23 cellular contexts compared by ENCODE assay signal in genomic region chr13:91778123-91778522, GRCh38.
"Had no signal": no experiment of that assay in that cellular context is flagged by ENCODE, and none has a peak within 500 bp of the region (broad histone marks: within the 10 kb centered on the region; RNA-seq: fewer than 3 reads in every experiment).

No MANE protein-coding gene starts in this region.

- H3K4me3 ChIP-seq: coronary artery, heart left ventricle, ovary, prostate gland, thyroid gland, upper lobe of right lung had no signal

- H3K9me3 ChIP-seq: heart left ventricle, neutrophil, ovary, prostate gland, thyroid gland, upper lobe of right lung had no signal

- H3K4me1 Mint-ChIP-seq: activated CD4-positive, alpha-beta T cell treated with anti-CD3 and anti-CD28 coated beads, Interleukin-2, amount 10 ng/mL, durations not matched to agents 7 days and 5 days; activated CD8-positive, alpha-beta memory T cell treated with anti-CD3 and anti-CD28 coated beads, Interleukin-2, amount 10 ng/mL, durations not matched to agents 7 days and 5 days; activated naive CD4-positive, alpha-beta T cell treated with anti-CD3 and anti-CD28 coated beads, Interleukin-2, amount 10 ng/mL, durations not matched to agents 7 days and 5 days; natural killer cell had no signal

- H3K27me3 Mint-ChIP-seq: activated CD4-positive, alpha-beta T cell treated with anti-CD3 and anti-CD28 coated beads, Interleukin-2, amount 10 ng/mL, durations not matched to agents 7 days and 5 days; activated CD8-positive, alpha-beta memory T cell treated with anti-CD3 and anti-CD28 coated beads, Interleukin-2, amount 10 ng/mL, durations not matched to agents 7 days and 5 days; activated CD8-positive, alpha-beta T cell treated with anti-CD3 and anti-CD28 coated beads for 36 hours; activated naive CD4-positive, alpha-beta T cell treated with anti-CD3 and anti-CD28 coated beads, Interleukin-2, amount 10 ng/mL, durations not matched to agents 7 days and 5 days had no signal

- H3K9me3 Mint-ChIP-seq: activated CD4-positive, alpha-beta T cell treated with anti-CD3 and anti-CD28 coated beads, Interleukin-2, amount 10 ng/mL, durations not matched to agents 7 days and 5 days; activated CD8-positive, alpha-beta T cell treated with anti-CD3 and anti-CD28 coated beads for 36 hours; activated naive CD4-positive, alpha-beta T cell treated with anti-CD3 and anti-CD28 coated beads, Interleukin-2, amount 10 ng/mL, durations not matched to agents 7 days and 5 days had no signal

- H3K27me3 ChIP-seq: heart left ventricle, neutrophil, ovary, thyroid gland, upper lobe of right lung had no signal

- H3K27ac Mint-ChIP-seq: activated CD4-positive, alpha-beta T cell treated with anti-CD3 and anti-CD28 coated beads, Interleukin-2, amount 10 ng/mL, durations not matched to agents 7 days and 5 days; activated CD8-positive, alpha-beta memory T cell treated with anti-CD3 and anti-CD28 coated beads, Interleukin-2, amount 10 ng/mL, durations not matched to agents 7 days and 5 days; activated CD8-positive, alpha-beta T cell treated with anti-CD3 and anti-CD28 coated beads for 36 hours; activated naive CD4-positive, alpha-beta T cell treated with anti-CD3 and anti-CD28 coated beads, Interleukin-2, amount 10 ng/mL, durations not matched to agents 7 days and 5 days; natural killer cell had no signal

- H3K36me3 Mint-ChIP-seq: activated CD8-positive, alpha-beta memory T cell treated with anti-CD3 and anti-CD28 coated beads, Interleukin-2, amount 10 ng/mL, durations not matched to agents 7 days and 5 days; activated naive CD4-positive, alpha-beta T cell treated with anti-CD3 and anti-CD28 coated beads, Interleukin-2, amount 10 ng/mL, durations not matched to agents 7 days and 5 days; natural killer cell had no signal

- DNase-seq: activated CD4-positive, alpha-beta T cell treated with anti-CD3 and anti-CD28 coated beads, Interleukin-2, amount 10 ng/mL, durations not matched to agents 7 days and 5 days; activated CD8-positive, alpha-beta memory T cell treated with anti-CD3 and anti-CD28 coated beads, Interleukin-2, amount 10 ng/mL, durations not matched to agents 7 days and 5 days; activated CD8-positive, alpha-beta T cell treated with anti-CD3 and anti-CD28 coated beads for 36 hours; activated effector memory CD4-positive, alpha-beta T cell treated with anti-CD3 and anti-CD28 coated beads, Interleukin-2, amount 50 U/mL, for 16 hours; activated naive CD4-positive, alpha-beta T cell treated with anti-CD3 and anti-CD28 coated beads, Interleukin-2, amount 10 ng/mL, durations not matched to agents 7 days and 5 days; activated T-cell treated with anti-CD3 and anti-CD28 coated beads for 4 hours; amygdala; heart left ventricle; islet precursor cell; left cardiac atrium; midbrain; natural killer cell; ovary; stimulated activated CD4-positive, alpha-beta T cell treated with anti-CD3 and anti-CD28 coated beads, Interleukin-4, amount 100 ng/mL, for 1 hour; stimulated activated naive CD4-positive, alpha-beta T cell treated with Interleukin-2 at 50 U/mL for 16 hours; thyroid gland; upper lobe of right lung had no signal

- ATAC-seq: activated CD4-positive, CD25-positive, alpha-beta regulatory T cell treated with anti-CD3 and anti-CD28 coated beads, Interleukin-2, amount 50 U/mL, for 24 hours; activated CD8-positive, alpha-beta memory T cell treated with anti-CD3 and anti-CD28 coated beads, Interleukin-2, amount 10 ng/mL, durations not matched to agents 7 days and 5 days; activated CD8-positive, alpha-beta T cell treated with anti-CD3 and anti-CD28 coated beads for 36 hours; heart left ventricle; left cardiac atrium; natural killer cell; upper lobe of right lung had no signal

- H3K4me3 Mint-ChIP-seq: activated CD4-positive, alpha-beta T cell treated with anti-CD3 and anti-CD28 coated beads, Interleukin-2, amount 10 ng/mL, durations not matched to agents 7 days and 5 days; activated CD8-positive, alpha-beta memory T cell treated with anti-CD3 and anti-CD28 coated beads, Interleukin-2, amount 10 ng/mL, durations not matched to agents 7 days and 5 days; activated CD8-positive, alpha-beta T cell treated with anti-CD3 and anti-CD28 coated beads for 36 hours; activated naive CD4-positive, alpha-beta T cell treated with anti-CD3 and anti-CD28 coated beads, Interleukin-2, amount 10 ng/mL, durations not matched to agents 7 days and 5 days; natural killer cell had no signal

- H3K4me1 ChIP-seq: heart left ventricle, prostate gland, thyroid gland, upper lobe of right lung had no signal

- H3K36me3 ChIP-seq: heart left ventricle, neutrophil, ovary, prostate gland, thyroid gland, upper lobe of right lung had no signal

- H3K27ac ChIP-seq: coronary artery, epithelial cell of prostate, heart left ventricle, neutrophil, ovary, prostate gland, thyroid gland, upper lobe of right lung, VCaP had no signal
